ENCODE assay signal across 19 cellular contexts in genomic region chr15:80789296-80789695, GRCh38. TPM values are rescaled to one million over a fixed set of nuclear protein-coding genes. Genes with fewer than 3 reads are reported as not detected.
DNase-seq lines count a peak whose midpoint lies in the region; ATAC-seq and TF ChIP-seq lines count a peak whose summit lies in the region.
"Had no signal": no experiment of that assay in that cellular context is flagged by ENCODE, and none has a peak within 500 bp of the region (broad histone marks: within the 10 kb centered on the region; RNA-seq: fewer than 3 reads in every experiment).

No MANE protein-coding gene starts in this region.

- H3K4me3 ChIP-seq in IMR-90 (ENCODE audit: insufficient read depth, low read depth, low read length) (no peak overlapping the region), adipocyte (ENCODE audit: low read length) (peak overlapping the region; percentile 37)
- H3K4me3 ChIP-seq: colonic mucosa had no signal

- H3K27me3 ChIP-seq in IMR-90 (ENCODE audit: control insufficient read depth, insufficient read depth, low read length): no peaks in the 10 kb centered on the region
- H3K27me3 ChIP-seq in adipocyte (replicated peaks; ENCODE audit: control insufficient read depth, insufficient read depth, low read length): no peaks in the 10 kb centered on the region
- H3K27me3 ChIP-seq: colonic mucosa had no signal

- peak overlapping the region; percentile 95 for H3K14ac ChIP-seq in IMR-90 (replicated peaks; ENCODE audit: low read depth, low read length)

- peak overlapping the region; percentile 89 for H3K27ac ChIP-seq in IMR-90 (ENCODE audit: insufficient read depth, low read length)
- H3K27ac ChIP-seq: colonic mucosa, RWPE1 had no signal

- TF ChIP-seq POLR2A in IMR-90 (IDR thresholded peaks at IDR 0.05; ENCODE audit: low read depth, low read length): no peak

- no peaks in the 10 kb centered on the region for H3K9me3 Mint-ChIP-seq in activated naive CD4-positive, alpha-beta T cell treated with anti-CD3 and anti-CD28 coated beads, Interleukin-2, amount 50 U/mL, for 72 hours
- H3K9me3 Mint-ChIP-seq: mesothelial cell of epicardium; T-helper 1 cell treated with Interleukin-12 subunit alpha and Interleukin-12 subunit beta and Interleukin-4 antibody, amounts not matched to agents 30 μg/mL and 1 μg/mL, for 36 hours had no signal

- H3K9me3 ChIP-seq in IMR-90 (ENCODE audit: control insufficient read depth, insufficient read depth, low read length) (no peaks in the 10 kb centered on the region), adipocyte (ENCODE audit: control insufficient read depth, low read length) (no peaks in the 10 kb centered on the region)
- H3K9me3 ChIP-seq: colonic mucosa had no signal

- ATAC-seq in IMR-90 (ENCODE audit: low read depth): peak; percentile 18
- no peak for ATAC-seq in HG03457 (IDR thresholded peaks at IDR 0.05; ENCODE audit: unreplicated experiment)
- no peak for ATAC-seq in activated naive CD4-positive, alpha-beta T cell treated with anti-CD3 and anti-CD28 coated beads, Interleukin-2, amount 50 U/mL, for 72 hours

- TF ChIP-seq RAD21 in IMR-90 (IDR thresholded peaks at IDR 0.05; ENCODE audit: low read length): no peak

- peak overlapping the region; percentile 49 for H2AK9ac ChIP-seq in IMR-90 (replicated peaks; ENCODE audit: low read depth, low read length, poor library complexity)

- H3K9me1 ChIP-seq in IMR-90 (ENCODE audit: insufficient read depth, low read length): peaks cover 14% of the 10 kb centered on the region

- no peak for TF ChIP-seq CTCF in IMR-90 (conservative IDR thresholded peaks at IDR 0.05; ENCODE audit: low read depth, low read length)

- peak overlapping the region; percentile 29; the same call in 1 of the 2 replicates for H2AK5ac ChIP-seq in IMR-90 (ENCODE audit: low read depth, low read length)

- intact Hi-C loops in IMR-90 (cut with micrococcal nuclease): no loop called here

- dilution Hi-C loops in IMR-90 (cut with HindIII; ENCODE audit: low sequenced_read_pairs, unreplicated experiment): no loop called here

- peak overlapping the region; percentile 85 for H2BK5ac ChIP-seq in IMR-90 (ENCODE audit: low read depth, low read length, poor library complexity, severe bottlenecking)

- DNase-seq in AG20443 (ENCODE audit: low spot score): peak; percentile 62
- peak; percentile 78 for DNase-seq in IMR-90
- DNase-seq in adipocyte (ENCODE audit: low read depth): peak; percentile 73
- peak; percentile 16 for DNase-seq in kidney tubule cell (ENCODE audit: low spot score)
- DNase-seq in NCI-H1105 (lab: John Stamatoyannopoulos, UW): no peak
- no peak for DNase-seq in NCI-H524 treated with DMSO at 0.1 percent for 48 hours (lab: John Stamatoyannopoulos, UW)
- no peak for DNase-seq in activated naive CD4-positive, alpha-beta T cell treated with anti-CD3 and anti-CD28 coated beads, Interleukin-2, amount 50 U/mL, for 72 hours (ENCODE audit: low spot score in 2 of 2)
- DNase-seq: activated CD4-positive, CD25-positive, alpha-beta regulatory T cell; activated effector memory CD4-positive, alpha-beta T cell treated with anti-CD3 and anti-CD28 coated beads, Interleukin-2, amount 50 U/mL, for 16 hours; colonic mucosa; kidney; NCI-H2029; NCI-H748 treated with DMSO at 0.1 percent for 48 hours; nucleus accumbens; stimulated activated CD4-positive, alpha-beta T cell treated with anti-CD3 and anti-CD28 coated beads, Interleukin-4, amount 100 ng/mL, for 1 hour had no signal

- peak overlapping the region; percentile 85; the same call in 1 of the 2 replicates for H3K23ac ChIP-seq in IMR-90 (ENCODE audit: low read depth, low read length)

- H3K36me3 ChIP-seq in IMR-90 (ENCODE audit: control insufficient read depth, insufficient read depth, low read length): peaks cover 66% of the 10 kb centered on the region
- H3K36me3 ChIP-seq in adipocyte (ENCODE audit: control insufficient read depth, insufficient read depth, low read length, severe bottlenecking): peaks cover 57% of the 10 kb centered on the region
- H3K36me3 ChIP-seq: colonic mucosa had no signal

- POLR2A ChIA-PET in IMR-90 (lab: Charles Lee; ENCODE audit: unreplicated experiment): no interaction called here

- H4K91ac ChIP-seq in IMR-90 (ENCODE audit: insufficient read depth, low read depth, low read length): peak overlapping the region; percentile 82

- peak overlapping the region in 1 of 2 experiments; percentile 83; a peak in 3 of 4 replicates for H4K8ac ChIP-seq in IMR-90 (ENCODE audit: low read depth in 2 of 2, low read length in 2 of 2)

- peaks cover 65% of the 10 kb centered on the region for H4K20me1 ChIP-seq in IMR-90 (ENCODE audit: insufficient read depth, low read length)

- H3K4ac ChIP-seq in IMR-90 (ENCODE audit: low read depth, low read length): peak overlapping the region; percentile 95

- no peak overlapping the region for H3K27ac Mint-ChIP-seq in activated naive CD4-positive, alpha-beta T cell treated with anti-CD3 and anti-CD28 coated beads, Interleukin-2, amount 50 U/mL, for 72 hours
- H3K27ac Mint-ChIP-seq: mesothelial cell of epicardium; T-helper 1 cell treated with Interleukin-12 subunit alpha and Interleukin-12 subunit beta and Interleukin-4 antibody, amounts not matched to agents 30 μg/mL and 1 μg/mL, for 36 hours had no signal

- no TSS peak for BruUV-seq in IMR-90 (replicated peaks; lab: Mats Ljungman, UMichigan)

- peaks cover 9 to 39% of the 10 kb centered on the region in 2 experiments; a peak in 3 of 4 replicates for H3K79me1 ChIP-seq in IMR-90 (ENCODE audit: low read depth in 1 of 2, low read length in 2 of 2)

- peak overlapping the region; percentile 73; the same call in 1 of the 2 replicates for H3K56ac ChIP-seq in IMR-90 (ENCODE audit: extremely low read depth, insufficient read depth, low read length)

- H2BK15ac ChIP-seq in IMR-90 (ENCODE audit: low read depth, low read length): peak overlapping the region; percentile 59; the same call in 2 of the 3 replicates

- H4K5ac ChIP-seq in IMR-90 (ENCODE audit: low read depth, low read length): peak overlapping the region; percentile 11

- WGBS in IMR-90 (ENCODE audit: extremely low coverage in 2 of 2, insufficient read length in 1 of 2), 2 experiments: no CpG with 5 or more reads among the region's 5 CpGs

- H3K4me1 ChIP-seq in IMR-90 (ENCODE audit: control insufficient read depth, insufficient read depth, low read length) (peaks cover 20% of the 10 kb centered on the region), adipocyte (ENCODE audit: control insufficient read depth, insufficient read depth, low read length) (peaks cover 16% of the 10 kb centered on the region)
- H3K4me1 ChIP-seq: colonic mucosa had no signal

- in situ Hi-C loops in IMR-90 (cut with MboI; ENCODE audit: low sequenced_read_pairs): no loop called here

- H3K4me2 ChIP-seq in IMR-90 (ENCODE audit: low read depth, low read length): peak overlapping the region; percentile 72

- H2AFZ ChIP-seq in IMR-90 (replicated peaks; ENCODE audit: low read length, poor library complexity): peak overlapping the region; percentile 80

- H3K18ac ChIP-seq in IMR-90 (ENCODE audit: low read depth, low read length): peak overlapping the region; percentile 73

- CTCF ChIA-PET in IMR-90 (lab: Yijun Ruan, JAX): interaction anchor here (0.5 to 1.6 kb wide), 5 partner anchors 10 to 1442 kb away, joined by 3 read pairs; partner anchors contain the start of gene CEMIP

- H3K9ac ChIP-seq in IMR-90 (ENCODE audit: low read depth, low read length): peak overlapping the region; percentile 27; the same call in 1 of the 2 replicates
- H3K9ac ChIP-seq in adipocyte (ENCODE audit: low read length): peak overlapping the region; percentile 27

- H2BK120ac ChIP-seq in IMR-90 (ENCODE audit: low read depth, low read length): peak overlapping the region; percentile 92

- H2BK20ac ChIP-seq in IMR-90 (ENCODE audit: low read depth, low read length): peak overlapping the region; percentile 94

- H3K36me3 Mint-ChIP-seq in activated naive CD4-positive, alpha-beta T cell treated with anti-CD3 and anti-CD28 coated beads, Interleukin-2, amount 50 U/mL, for 72 hours: no peaks in the 10 kb centered on the region
- H3K36me3 Mint-ChIP-seq: mesothelial cell of epicardium had no signal

TF ChIP-seq in IMR-90, 13 proteins besides CTCF, POLR2A, EP300 and RAD21:
- 0 out of 2 replicates have a peak, but pooled peaks have one; percentile 0 for TF ChIP-seq SMC3 (IDR thresholded peaks at IDR 0.05; ENCODE audit: low read depth, low read length)
- TF ChIP-seq FOS (IDR thresholded peaks at IDR 0.05; ENCODE audit: low read depth, low read length): no peak
- TF ChIP-seq, protein P1, sequence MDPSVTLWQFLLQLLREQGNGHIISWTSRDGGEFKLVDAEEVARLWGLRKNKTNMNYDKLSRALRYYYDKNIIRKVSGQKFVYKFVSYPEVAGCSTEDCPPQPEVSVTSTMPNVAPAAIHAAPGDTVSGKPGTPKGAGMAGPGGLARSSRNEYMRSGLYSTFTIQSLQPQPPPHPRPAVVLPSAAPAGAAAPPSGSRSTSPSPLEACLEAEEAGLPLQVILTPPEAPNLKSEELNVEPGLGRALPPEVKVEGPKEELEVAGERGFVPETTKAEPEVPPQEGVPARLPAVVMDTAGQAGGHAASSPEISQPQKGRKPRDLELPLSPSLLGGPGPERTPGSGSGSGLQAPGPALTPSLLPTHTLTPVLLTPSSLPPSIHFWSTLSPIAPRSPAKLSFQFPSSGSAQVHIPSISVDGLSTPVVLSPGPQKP (IDR thresholded peaks at IDR 0.05; ENCODE audit: borderline replicate concordance, low read depth, low read length): no peak
- TF ChIP-seq, protein P2, sequence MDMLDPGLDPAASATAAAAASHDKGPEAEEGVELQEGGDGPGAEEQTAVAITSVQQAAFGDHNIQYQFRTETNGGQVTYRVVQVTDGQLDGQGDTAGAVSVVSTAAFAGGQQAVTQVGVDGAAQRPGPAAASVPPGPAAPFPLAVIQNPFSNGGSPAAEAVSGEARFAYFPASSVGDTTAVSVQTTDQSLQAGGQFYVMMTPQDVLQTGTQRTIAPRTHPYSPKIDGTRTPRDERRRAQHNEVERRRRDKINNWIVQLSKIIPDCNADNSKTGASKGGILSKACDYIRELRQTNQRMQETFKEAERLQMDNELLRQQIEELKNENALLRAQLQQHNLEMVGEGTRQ (IDR thresholded peaks at IDR 0.05; ENCODE audit: low read depth, low read length): no peak
- no peak for TF ChIP-seq MAZ (IDR thresholded peaks at IDR 0.05; ENCODE audit: borderline replicate concordance, low read depth, low read length)
- peak; percentile 81 for TF ChIP-seq CEBPB (IDR thresholded peaks at IDR 0.05; ENCODE audit: low read depth, low read length)
- TF ChIP-seq CHD1 (IDR thresholded peaks at IDR 0.05; ENCODE audit: low read depth, low read length): no peak
TF ChIP-seq in IMR-90: peak in this region for 2.

RNA-seq across cellular contexts. Expression of gene CEMIP, which starts 10.1 kb away (rescaled TPM):
- total RNA-seq in IMR-90 (2012; rRNA removed): 51.9 and 63.8 TPM in 2 replicates
- 66.9 and 78.0 TPM in 2 replicates for polyA plus RNA-seq in IMR-90 (2012; rRNA removed)
- polyA plus RNA-seq in IMR-90 (2012; cell fraction: cytosol; rRNA removed): 64.2 and 87.8 TPM in 2 replicates
- 112 and 211 TPM in 2 replicates for polyA plus RNA-seq in IMR-90 (2012; cell fraction: nucleus; rRNA removed; ENCODE audit: low replicate concordance)
- total RNA-seq in activated naive CD4-positive, alpha-beta T cell treated with anti-CD3 and anti-CD28 coated beads, Interleukin-2, amount 50 U/mL, for 72 hours: not detected

Comparison
In these comparisons a context has a peak if more than half of its experiments do, and no peak if none do; other contexts are left out.
1. DNase-seq: peak in AG20443 (single experiment), IMR-90 (single experiment), adipocyte (single experiment) and kidney tubule cell (single experiment); none in NCI-H1105 (single experiment), NCI-H524 treated with DMSO at 0.1 percent for 48 hours (single experiment) and activated naive CD4-positive, alpha-beta T cell treated with anti-CD3 and anti-CD28 coated beads, Interleukin-2, amount 50 U/mL, for 72 hours (0 of 2).
2. RNA of gene CEMIP, which starts 10.1 kb away (total RNA-seq): 51.9 to 63.8 TPM in IMR-90; not detected in activated naive CD4-positive, alpha-beta T cell treated with anti-CD3 and anti-CD28 coated beads, Interleukin-2, amount 50 U/mL, for 72 hours; every median in the first group is over 10 times any median in the second.